In the genomic region with DNA sequence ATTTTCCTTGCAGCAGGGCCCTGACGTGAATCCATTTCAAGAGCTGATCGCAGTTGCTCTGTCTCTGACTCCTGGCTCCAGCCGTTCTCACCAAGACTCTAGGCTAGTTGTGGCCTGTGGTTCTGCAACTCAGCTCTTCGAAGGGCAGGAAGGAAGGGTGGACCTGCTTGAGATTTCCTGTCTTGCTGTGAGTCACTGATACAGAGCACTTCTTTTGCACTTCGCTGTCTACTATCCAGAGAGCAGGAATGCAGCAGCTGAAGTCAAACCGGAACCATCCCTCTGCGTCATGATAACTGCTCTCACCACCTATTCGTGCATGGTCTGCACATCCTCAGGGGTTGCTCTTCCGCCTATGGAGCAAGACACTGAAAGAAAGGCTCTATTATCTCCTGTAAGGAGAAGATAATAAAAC, we compare ENCODE assay signal across 1 cellular context.
TF ChIP-seq lines count a peak whose summit lies in the region.

No MANE protein-coding gene starts in this region.

TF ChIP-seq in K562, 482 proteins besides CTCF, POLR2A, EP300 and RAD21 (continued from another document and continues in another):
- TF ChIP-seq, protein P1, sequence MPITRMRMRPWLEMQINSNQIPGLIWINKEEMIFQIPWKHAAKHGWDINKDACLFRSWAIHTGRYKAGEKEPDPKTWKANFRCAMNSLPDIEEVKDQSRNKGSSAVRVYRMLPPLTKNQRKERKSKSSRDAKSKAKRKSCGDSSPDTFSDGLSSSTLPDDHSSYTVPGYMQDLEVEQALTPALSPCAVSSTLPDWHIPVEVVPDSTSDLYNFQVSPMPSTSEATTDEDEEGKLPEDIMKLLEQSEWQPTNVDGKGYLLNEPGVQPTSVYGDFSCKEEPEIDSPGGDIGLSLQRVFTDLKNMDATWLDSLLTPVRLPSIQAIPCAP (CRISPR knock-in tag; IDR thresholded peaks at IDR 0.05; ENCODE audit: borderline replicate concordance), result no peak
- no peak for TF ChIP-seq PATZ1 (CRISPR knock-in tag; IDR thresholded peaks at IDR 0.05; ENCODE audit: borderline replicate concordance)
- no peak for TF ChIP-seq ZNF445 (CRISPR knock-in tag; IDR thresholded peaks at IDR 0.05; ENCODE audit: low read depth)
- peak; percentile 34; the same call in 1 of the 2 replicates for TF ChIP-seq PHF8 (IDR thresholded peaks at IDR 0.05; ENCODE audit: borderline replicate concordance, low read length)
- TF ChIP-seq CXXC5 (CRISPR knock-in tag; IDR thresholded peaks at IDR 0.05), result peak; percentile 64
- TF ChIP-seq RBBP5 (IDR thresholded peaks at IDR 0.05; ENCODE audit: borderline replicate concordance, insufficient read depth, low read length, poor library complexity, severe bottlenecking), result no peak
- TF ChIP-seq MYBL2 (IDR thresholded peaks at IDR 0.05; ENCODE audit: low read depth), result peak; percentile 31; the same call in 1 of the 2 replicates
- TF ChIP-seq MYBL2 (CRISPR knock-in tag; IDR thresholded peaks at IDR 0.05; ENCODE audit: borderline replicate concordance), result no peak
- no peak for TF ChIP-seq MIER1 (IDR thresholded peaks at IDR 0.05; ENCODE audit: low read depth)
- TF ChIP-seq BDP1 (IDR thresholded peaks at IDR 0.05; ENCODE audit: insufficient read depth, insufficient read length), result no peak
- TF ChIP-seq, protein P2, sequence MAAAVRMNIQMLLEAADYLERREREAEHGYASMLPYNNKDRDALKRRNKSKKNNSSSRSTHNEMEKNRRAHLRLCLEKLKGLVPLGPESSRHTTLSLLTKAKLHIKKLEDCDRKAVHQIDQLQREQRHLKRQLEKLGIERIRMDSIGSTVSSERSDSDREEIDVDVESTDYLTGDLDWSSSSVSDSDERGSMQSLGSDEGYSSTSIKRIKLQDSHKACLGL (CRISPR knock-in tag; IDR thresholded peaks at IDR 0.05; ENCODE audit: borderline replicate concordance, poor library complexity, severe bottlenecking), result no peak
- no peak for TF ChIP-seq CHD7 (IDR thresholded peaks at IDR 0.05; ENCODE audit: low read depth, low read length)
- no peak for TF ChIP-seq CAMTA2 (CRISPR knock-in tag; conservative IDR thresholded peaks at IDR 0.05)
- TF ChIP-seq CBFA2T2 (conservative IDR thresholded peaks at IDR 0.05), result peak; percentile 72
- TF ChIP-seq, protein P3, sequence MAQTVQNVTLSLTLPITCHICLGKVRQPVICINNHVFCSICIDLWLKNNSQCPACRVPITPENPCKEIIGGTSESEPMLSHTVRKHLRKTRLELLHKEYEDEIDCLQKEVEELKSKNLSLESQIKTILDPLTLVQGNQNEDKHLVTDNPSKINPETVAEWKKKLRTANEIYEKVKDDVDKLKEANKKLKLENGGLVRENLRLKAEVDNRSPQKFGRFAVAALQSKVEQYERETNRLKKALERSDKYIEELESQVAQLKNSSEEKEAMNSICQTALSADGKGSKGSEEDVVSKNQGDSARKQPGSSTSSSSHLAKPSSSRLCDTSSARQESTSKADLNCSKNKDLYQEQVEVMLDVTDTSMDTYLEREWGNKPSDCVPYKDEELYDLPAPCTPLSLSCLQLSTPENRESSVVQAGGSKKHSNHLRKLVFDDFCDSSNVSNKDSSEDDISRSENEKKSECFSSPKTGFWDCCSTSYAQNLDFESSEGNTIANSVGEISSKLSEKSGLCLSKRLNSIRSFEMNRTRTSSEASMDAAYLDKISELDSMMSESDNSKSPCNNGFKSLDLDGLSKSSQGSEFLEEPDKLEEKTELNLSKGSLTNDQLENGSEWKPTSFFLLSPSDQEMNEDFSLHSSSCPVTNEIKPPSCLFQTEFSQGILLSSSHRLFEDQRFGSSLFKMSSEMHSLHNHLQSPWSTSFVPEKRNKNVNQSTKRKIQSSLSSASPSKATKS (CRISPR knock-in tag; IDR thresholded peaks at IDR 0.05), result no peak
- TF ChIP-seq ZNF23 (CRISPR knock-in tag; IDR thresholded peaks at IDR 0.05), result no peak
- no peak for TF ChIP-seq NFXL1 (CRISPR knock-in tag; IDR thresholded peaks at IDR 0.05)
- no peak for TF ChIP-seq PCBP1 (IDR thresholded peaks at IDR 0.05; ENCODE audit: low read depth, low read length, poor library complexity, severe bottlenecking)
- no peak for TF ChIP-seq ZNF134 (CRISPR knock-in tag; conservative IDR thresholded peaks at IDR 0.05)
- no peak for TF ChIP-seq PCBP2 (IDR thresholded peaks at IDR 0.05; ENCODE audit: low read depth, low read length, poor library complexity, severe bottlenecking)
- TF ChIP-seq, protein P4, sequence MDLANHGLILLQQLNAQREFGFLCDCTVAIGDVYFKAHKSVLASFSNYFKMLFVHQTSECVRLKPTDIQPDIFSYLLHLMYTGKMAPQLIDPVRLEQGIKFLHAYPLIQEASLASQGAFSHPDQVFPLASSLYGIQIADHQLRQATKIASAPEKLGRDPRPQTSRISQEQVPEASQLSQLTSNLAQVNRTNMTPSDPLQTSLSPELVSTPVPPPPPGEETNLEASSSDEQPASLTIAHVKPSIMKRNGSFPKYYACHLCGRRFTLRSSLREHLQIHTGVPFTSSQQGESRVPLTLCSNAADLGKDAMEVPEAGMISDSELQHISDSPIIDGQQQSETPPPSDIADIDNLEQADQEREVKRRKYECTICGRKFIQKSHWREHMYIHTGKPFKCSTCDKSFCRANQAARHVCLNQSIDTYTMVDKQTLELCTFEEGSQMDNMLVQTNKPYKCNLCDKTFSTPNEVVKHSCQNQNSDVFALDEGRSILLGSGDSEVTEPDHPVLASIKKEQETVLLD (IDR thresholded peaks at IDR 0.05), result peak; percentile 34; the same call in 1 of the 2 replicates
- no peak; the same call in 1 of the 2 replicates for TF ChIP-seq ELF1 (tag; IDR thresholded peaks at IDR 0.05)
- TF ChIP-seq SFPQ (IDR thresholded peaks at IDR 0.05; ENCODE audit: low read depth, low read length), result no peak
- TF ChIP-seq RHOXF2B (CRISPR knock-in tag; conservative IDR thresholded peaks at IDR 0.05), result no peak
- TF ChIP-seq ERF (CRISPR knock-in tag; IDR thresholded peaks at IDR 0.05), result no peak
- TF ChIP-seq BRD4 (IDR thresholded peaks at IDR 0.05), result no peak
- TF ChIP-seq LEF1 (IDR thresholded peaks at IDR 0.05), result peak; percentile 59; the same call in 1 of the 2 replicates
- TF ChIP-seq DPF2 (IDR thresholded peaks at IDR 0.05), result peak; percentile 91
